22 cellular contexts compared by ENCODE assay signal in genomic region chr16:61313931-61314330, GRCh38.
"Had no signal": no experiment of that assay in that cellular context is flagged by ENCODE, and none has a peak within 500 bp of the region (broad histone marks: within the 10 kb centered on the region; RNA-seq: fewer than 3 reads in every experiment).

No MANE protein-coding gene starts in this region.

- H3K36me3 Mint-ChIP-seq: activated naive CD8-positive, alpha-beta T cell treated with anti-CD3 and anti-CD28 coated beads, Interleukin-2, amount 10 ng/mL, durations not matched to agents 7 days and 5 days; type B pancreatic cell had no signal

- H3K27ac ChIP-seq: coronary artery, heart right ventricle, left ventricle myocardium inferior, neutrophil, pancreas, stomach had no signal

- DNase-seq: activated CD4-positive, alpha-beta T cell treated with anti-CD3 and anti-CD28 coated beads, Interleukin-2, amount 10 ng/mL, durations not matched to agents 24 days and 14 days; activated CD4-positive, CD25-positive, alpha-beta regulatory T cell; activated CD8-positive, alpha-beta T cell treated with anti-CD3 and anti-CD28 coated beads for 36 hours; activated naive CD4-positive, alpha-beta T cell treated with Interleukin-2 at 50 U/mL for 16 hours; activated naive CD8-positive, alpha-beta T cell treated with anti-CD3 and anti-CD28 coated beads, Interleukin-2, amount 10 ng/mL, durations not matched to agents 7 days and 5 days; activated T-cell treated with anti-CD3 and anti-CD28 coated beads, Interleukin-2, amount 50 U/mL, for 1 hour; heart right ventricle; kidney glomerular epithelial cell; left ventricle myocardium inferior; naive thymus-derived CD4-positive, alpha-beta T cell; pancreas; stimulated activated CD4-positive, alpha-beta T cell treated with anti-CD3 and anti-CD28 coated beads, Interleukin-4, amount 100 ng/mL, for 1 hour; stomach; T-helper 9 cell had no signal

- H3K4me3 ChIP-seq: coronary artery, heart right ventricle, left ventricle myocardium inferior, pancreas, smooth muscle cell, stomach had no signal

- H3K4me2 ChIP-seq: smooth muscle cell had no signal

- H3K27me3 Mint-ChIP-seq: activated CD4-positive, alpha-beta T cell treated with anti-CD3 and anti-CD28 coated beads, Interleukin-2, amount 10 ng/mL, durations not matched to agents 24 days and 14 days; activated CD8-positive, alpha-beta T cell treated with anti-CD3 and anti-CD28 coated beads for 36 hours; activated naive CD8-positive, alpha-beta T cell treated with anti-CD3 and anti-CD28 coated beads, Interleukin-2, amount 10 ng/mL, durations not matched to agents 7 days and 5 days; activated T-helper 17 cell treated with anti-CD3 and anti-CD28 coated beads, Interleukin-2, amount 50 U/mL, for 72 hours; brain; central memory CD8-positive, alpha-beta T cell; naive thymus-derived CD4-positive, alpha-beta T cell; type B pancreatic cell had no signal

- H3K36me3 ChIP-seq: heart right ventricle, left ventricle myocardium inferior, neutrophil, pancreas, stomach had no signal

- H3K9me3 ChIP-seq: neutrophil, pancreas had no signal

- H3K27me3 ChIP-seq: heart right ventricle, neutrophil, pancreas, stomach had no signal

- H3K4me1 ChIP-seq: heart right ventricle, left ventricle myocardium inferior, pancreas, stomach had no signal

- H3K27ac Mint-ChIP-seq: activated CD4-positive, alpha-beta T cell treated with anti-CD3 and anti-CD28 coated beads, Interleukin-2, amount 10 ng/mL, durations not matched to agents 24 days and 14 days; activated CD8-positive, alpha-beta T cell treated with anti-CD3 and anti-CD28 coated beads for 36 hours; activated naive CD8-positive, alpha-beta T cell treated with anti-CD3 and anti-CD28 coated beads, Interleukin-2, amount 10 ng/mL, durations not matched to agents 7 days and 5 days; activated T-helper 17 cell treated with anti-CD3 and anti-CD28 coated beads, Interleukin-2, amount 50 U/mL, for 72 hours; brain; naive thymus-derived CD4-positive, alpha-beta T cell; type B pancreatic cell had no signal

- H3K4me1 Mint-ChIP-seq: activated CD4-positive, alpha-beta T cell treated with anti-CD3 and anti-CD28 coated beads, Interleukin-2, amount 10 ng/mL, durations not matched to agents 24 days and 14 days; activated naive CD8-positive, alpha-beta T cell treated with anti-CD3 and anti-CD28 coated beads, Interleukin-2, amount 10 ng/mL, durations not matched to agents 7 days and 5 days; activated T-helper 17 cell treated with anti-CD3 and anti-CD28 coated beads, Interleukin-2, amount 50 U/mL, for 72 hours; brain; central memory CD8-positive, alpha-beta T cell; naive thymus-derived CD4-positive, alpha-beta T cell had no signal

- H3K4me3 Mint-ChIP-seq: activated CD4-positive, alpha-beta T cell treated with anti-CD3 and anti-CD28 coated beads, Interleukin-2, amount 10 ng/mL, durations not matched to agents 24 days and 14 days; activated CD8-positive, alpha-beta T cell treated with anti-CD3 and anti-CD28 coated beads for 36 hours; activated naive CD8-positive, alpha-beta T cell treated with anti-CD3 and anti-CD28 coated beads, Interleukin-2, amount 10 ng/mL, durations not matched to agents 7 days and 5 days; activated T-helper 17 cell treated with anti-CD3 and anti-CD28 coated beads, Interleukin-2, amount 50 U/mL, for 72 hours; brain; central memory CD8-positive, alpha-beta T cell; naive thymus-derived CD4-positive, alpha-beta T cell; type B pancreatic cell had no signal

- FAIRE-seq: endometrium, pancreas had no signal
